In the genomic region with DNA sequence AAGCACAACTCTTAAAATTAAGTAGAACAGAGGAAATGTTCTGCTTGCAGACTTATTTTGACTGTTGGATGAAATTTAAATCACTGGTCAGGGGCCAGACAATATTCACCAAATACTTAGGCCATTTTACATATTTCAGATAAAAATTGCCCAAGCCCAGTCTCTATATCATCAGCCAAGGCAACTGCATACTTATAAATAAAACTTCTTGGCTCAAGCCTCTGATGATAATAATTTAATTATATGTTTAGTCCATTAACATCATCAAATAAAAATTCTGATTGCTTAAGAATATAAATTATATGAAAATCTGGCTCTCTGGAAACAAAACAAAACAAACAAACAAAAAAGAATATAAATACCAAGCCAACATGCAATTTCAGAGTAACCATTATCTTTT, we compare ENCODE assay signal across 21 cellular contexts.
"Had no signal": no experiment of that assay in that cellular context is flagged by ENCODE, and none has a peak within 500 bp of the region (broad histone marks: within the 10 kb centered on the region; RNA-seq: fewer than 3 reads in every experiment).

No MANE protein-coding gene starts in this region.

- H3K4me3 ChIP-seq: body of pancreas, cardiac muscle cell, left lung, prostate gland, thoracic aorta, upper lobe of right lung had no signal

- H3K27me3 ChIP-seq: body of pancreas, cardiac muscle cell, left lung, upper lobe of right lung had no signal

- DNase-seq: activated CD4-positive, alpha-beta memory T cell treated with anti-CD3 and anti-CD28 coated beads for 36 hours; activated CD4-positive, alpha-beta T cell treated with anti-CD3 and anti-CD28 coated beads for 48 hours; activated naive CD4-positive, alpha-beta T cell treated with Interleukin-2 at 50 U/mL for 16 hours; activated naive CD8-positive, alpha-beta T cell treated with anti-CD3 and anti-CD28 coated beads for 36 hours; activated T-cell treated with anti-CD3 and anti-CD28 coated beads, Interleukin-2, amount 50 U/mL, for 48 hours; anterior cingulate cortex; body of pancreas; dermis blood vessel endothelial cell; effector memory CD4-positive, alpha-beta T cell; foreskin fibroblast; left lung; mammary epithelial cell; naive thymus-derived CD8-positive, alpha-beta T cell; stimulated activated CD4-positive, alpha-beta T cell treated with anti-CD3 and anti-CD28 coated beads, Interleukin-4, amount 100 ng/mL, for 24 hours; stimulated activated naive CD4-positive, alpha-beta T cell treated with Interleukin-2 at 50 U/mL for 16 hours; SW 1271; upper lobe of right lung had no signal

- H3K9me3 ChIP-seq: body of pancreas, left lung, prostate gland, thoracic aorta, upper lobe of right lung had no signal

- ATAC-seq: body of pancreas; esophagus mucosa; left lung; naive thymus-derived CD8-positive, alpha-beta T cell; upper lobe of right lung had no signal

- H3K36me3 ChIP-seq: cardiac muscle cell, left lung, prostate gland, thoracic aorta, upper lobe of right lung had no signal

- H3K4me1 ChIP-seq: prostate gland had no signal

- H3K27ac ChIP-seq: body of pancreas, cardiac muscle cell, left lung, prostate gland, upper lobe of right lung had no signal
